ENCODE assay signal across 8 cellular contexts in genomic region chr16:18925306-18926188, GRCh38. TPM values are rescaled to one million over a fixed set of nuclear protein-coding genes. Genes with fewer than 3 reads are reported as not detected.
DNase-seq lines count a peak whose midpoint lies in the region; ATAC-seq and TF ChIP-seq lines count a peak whose summit lies in the region.
"Not testable (repeated sequence)": the region's sequence is repeated elsewhere in the genome, so short reads cannot be mapped to it uniquely, and the experiment has no call there.

No MANE protein-coding gene starts in this region.

- H3K9me3 ChIP-seq in gastroesophageal sphincter; neural progenitor cell (ENCODE audit: low read depth): not testable (repeated sequence)

- peak overlapping the region; percentile 96 for H3K27ac Mint-ChIP-seq in activated naive CD4-positive, alpha-beta T cell treated with anti-CD3 and anti-CD28 coated beads, Interleukin-2, amount 50 U/mL, for 24 hours
- peak overlapping the region; percentile 95 for H3K27ac Mint-ChIP-seq in neural progenitor cell
- peak overlapping the region; percentile 99 for H3K27ac Mint-ChIP-seq in stimulated activated effector memory CD8-positive, alpha-beta T cell treated with anti-CD3 and anti-CD28 coated beads, Interleukin-12 subunit alpha, Interleukin-12 subunit beta, amount 100 ng/mL, for 72 hours

- H3K27ac ChIP-seq in gastroesophageal sphincter (peak overlapping the region; percentile 82 to 98 (median 96)), neural progenitor cell (peak overlapping the region; percentile 96)

- not testable (repeated sequence) for H3K27me3 Mint-ChIP-seq in activated naive CD4-positive, alpha-beta T cell treated with anti-CD3 and anti-CD28 coated beads, Interleukin-2, amount 50 U/mL, for 24 hours; neural progenitor cell (ENCODE audit: insufficient read depth, low read depth)

- peak overlapping the region; percentile 85 for H3K4me2 ChIP-seq in neural progenitor cell

- H3K9me3 Mint-ChIP-seq in activated naive CD4-positive, alpha-beta T cell treated with anti-CD3 and anti-CD28 coated beads, Interleukin-2, amount 50 U/mL, for 24 hours; neural progenitor cell; stimulated activated effector memory CD8-positive, alpha-beta T cell treated with anti-CD3 and anti-CD28 coated beads, Interleukin-12 subunit alpha, Interleukin-12 subunit beta, amount 100 ng/mL, for 72 hours: not testable (repeated sequence)

- H3F3A ChIP-seq in neural progenitor cell (ENCODE audit: low read depth) = peaks cover 16% of the 10 kb centered on the region

- WGBS in gastroesophageal sphincter (ENCODE audit: low coverage in 1 of 2), 2 donors = 0 to 1% methylated on average over 9 to 10 of the region's 68 CpGs

- peak overlapping the region; percentile 76 for H2AFZ ChIP-seq in neural progenitor cell (replicated peaks)

- not testable (repeated sequence) for TF ChIP-seq CTCF in gastroesophageal sphincter (IDR thresholded peaks at IDR 0.05); neural progenitor cell (IDR thresholded peaks at IDR 0.05)

- not testable (repeated sequence) for TF ChIP-seq EP300 in gastroesophageal sphincter (IDR thresholded peaks at IDR 0.05)

- H4K20me1 ChIP-seq in neural progenitor cell (ENCODE audit: low read depth) = peaks cover 36% of the 10 kb centered on the region

- in situ Hi-C loops in KBM-7 (cut with MboI; ENCODE audit: low pct_unique_long_range_greater_than_20kb, low sequenced_read_pairs) = not testable (repeated sequence)

- H3K36me3 ChIP-seq in H7 (replicated peaks; ENCODE audit: control insufficient read depth, insufficient read depth, low read length); gastroesophageal sphincter; neural progenitor cell: not testable (repeated sequence)

- DNase-seq in EL (peak; percentile 61), H7 (peak; percentile 50), KBM-7 (peak; percentile 51), SW480 (ENCODE audit: low spot score) (peak; percentile 56), neural progenitor cell (ENCODE audit: low spot score) (peak; percentile 69)
- peak; percentile 71 to 93 for DNase-seq in stimulated activated effector memory CD8-positive, alpha-beta T cell treated with anti-CD3 and anti-CD28 coated beads, Interleukin-12 subunit alpha, Interleukin-12 subunit beta, amount 100 ng/mL, for 72 hours (ENCODE audit: low spot score in 2 of 2)

- not testable (repeated sequence) for H3K27me3 ChIP-seq in H7 (ENCODE audit: control insufficient read depth, insufficient read depth, low read length); gastroesophageal sphincter; neural progenitor cell

- not testable (repeated sequence) for H3K36me3 Mint-ChIP-seq in activated naive CD4-positive, alpha-beta T cell treated with anti-CD3 and anti-CD28 coated beads, Interleukin-2, amount 50 U/mL, for 24 hours; neural progenitor cell
- H3K36me3 Mint-ChIP-seq in stimulated activated effector memory CD8-positive, alpha-beta T cell treated with anti-CD3 and anti-CD28 coated beads, Interleukin-12 subunit alpha, Interleukin-12 subunit beta, amount 100 ng/mL, for 72 hours = peaks cover 38% of the 10 kb centered on the region

- H3K4me1 ChIP-seq in gastroesophageal sphincter = peaks cover 0 to 35% (median 3%) of the 10 kb centered on the region in 3 donors
- H3K4me1 ChIP-seq in neural progenitor cell = not testable (repeated sequence)

- TF ChIP-seq POLR2A in gastroesophageal sphincter (IDR thresholded peaks at IDR 0.05) = not testable (repeated sequence)

- peaks cover 34% of the 10 kb centered on the region for H3K4me1 Mint-ChIP-seq in activated naive CD4-positive, alpha-beta T cell treated with anti-CD3 and anti-CD28 coated beads, Interleukin-2, amount 50 U/mL, for 24 hours
- peaks cover 21% of the 10 kb centered on the region for H3K4me1 Mint-ChIP-seq in neural progenitor cell
- H3K4me1 Mint-ChIP-seq in stimulated activated effector memory CD8-positive, alpha-beta T cell treated with anti-CD3 and anti-CD28 coated beads, Interleukin-12 subunit alpha, Interleukin-12 subunit beta, amount 100 ng/mL, for 72 hours = peaks cover 38% of the 10 kb centered on the region

- peak overlapping the region; percentile 93 for H3K4me3 Mint-ChIP-seq in activated naive CD4-positive, alpha-beta T cell treated with anti-CD3 and anti-CD28 coated beads, Interleukin-2, amount 50 U/mL, for 24 hours
- peak overlapping the region; percentile 97 for H3K4me3 Mint-ChIP-seq in neural progenitor cell
- peak overlapping the region; percentile 89 for H3K4me3 Mint-ChIP-seq in stimulated activated effector memory CD8-positive, alpha-beta T cell treated with anti-CD3 and anti-CD28 coated beads, Interleukin-12 subunit alpha, Interleukin-12 subunit beta, amount 100 ng/mL, for 72 hours

- peak; percentile 70 for ATAC-seq in gastroesophageal sphincter
- peak; percentile 81 for ATAC-seq in stimulated activated effector memory CD8-positive, alpha-beta T cell treated with anti-CD3 and anti-CD28 coated beads, Interleukin-12 subunit alpha, Interleukin-12 subunit beta, amount 100 ng/mL, for 72 hours

- H3K79me2 ChIP-seq in neural progenitor cell (ENCODE audit: low read depth) = peaks cover 56% of the 10 kb centered on the region

- H3K4me3 ChIP-seq in H7 (ENCODE audit: insufficient read depth, low read depth, low read length) (peak overlapping the region; percentile 64), gastroesophageal sphincter (peak overlapping the region; percentile 78 to 79), neural progenitor cell (peak overlapping the region; percentile 97)

- H3K9ac ChIP-seq in neural progenitor cell = peak overlapping the region; percentile 59

RNA-seq across cellular contexts. Expression of gene SMG1, which starts 0.7 kb away (rescaled TPM):
- 18.3 and 30.6 TPM in 2 replicates for total RNA-seq in H7 (2014; rRNA removed; shearing (Covaris generic))
- total RNA-seq in gastroesophageal sphincter (100 to 1,000 TPM in 1 of 4 donors, 10 to 100 TPM in 3; 49.0 to 106 (median 91.7) TPM), neural progenitor cell (ENCODE audit: low replicate concordance) (45.2 and 69.7 TPM in 2 replicates)

RNA-seq across cellular contexts. Expression of gene TMC7, which starts 58.2 kb away (rescaled TPM):
- total RNA-seq in H7 (2014; rRNA removed; shearing (Covaris generic)) = 1.6 and 2.0 TPM in 2 replicates
- total RNA-seq in gastroesophageal sphincter = under 1 TPM; 0.40 to 0.85 (median 0.60) TPM
- 6.0 and 8.2 TPM in 2 replicates for total RNA-seq in neural progenitor cell (ENCODE audit: low replicate concordance)

Comparison
In these comparisons a context has a peak if more than half of its experiments do, and no peak if none do; other contexts are left out.
1. Peak in every context shown above with its lines: DNase-seq, ATAC-seq, H3K4me3 ChIP-seq and H3K27ac ChIP-seq.